In genomic region chr16:80656731-80657150, GRCh38 we compare ENCODE assay signal across 8 cellular contexts.
A peak's percentile ranks its signal among the peaks of the same experiment; 100 is the strongest.
DNase-seq lines count a peak whose midpoint lies in the region; ATAC-seq and TF ChIP-seq lines count a peak whose summit lies in the region.

No MANE protein-coding gene starts in this region.

- no peaks in the 10 kb centered on the region for H3K9me3 Mint-ChIP-seq in natural killer cell treated with Interleukin-12 subunit alpha and Interleukin-12 subunit beta and Interleukin-15 and Interleukin-18, amount 100 ng/mL, for 72 hours

- ATAC-seq in GM18868 (IDR thresholded peaks at IDR 0.05; ENCODE audit: unreplicated experiment): peak; percentile 95
- ATAC-seq in HG02840 (IDR thresholded peaks at IDR 0.05; ENCODE audit: low FRiP score, unreplicated experiment): peak; percentile 72
- peak in 1 of 2 donors; percentile 72 for ATAC-seq in natural killer cell treated with Interleukin-12 subunit alpha and Interleukin-12 subunit beta and Interleukin-15 and Interleukin-18, amount 100 ng/mL, for 72 hours

- H3K27ac Mint-ChIP-seq in natural killer cell treated with Interleukin-12 subunit alpha and Interleukin-12 subunit beta and Interleukin-15 and Interleukin-18, amount 100 ng/mL, for 72 hours: peak overlapping the region; percentile 26 to 74

- no peaks in the 10 kb centered on the region for H3K36me3 ChIP-seq in smooth muscle cell (ENCODE audit: low read depth)
- no peaks in the 10 kb centered on the region for H3K36me3 ChIP-seq in MG63

- H3K4me1 ChIP-seq in smooth muscle cell (ENCODE audit: low read depth): peaks cover 12% of the 10 kb centered on the region

- peaks cover 29% of the 10 kb centered on the region for H3K36me3 Mint-ChIP-seq in natural killer cell treated with Interleukin-12 subunit alpha and Interleukin-12 subunit beta and Interleukin-15 and Interleukin-18, amount 100 ng/mL, for 72 hours

- no peaks in the 10 kb centered on the region for H3F3A ChIP-seq in smooth muscle cell (ENCODE audit: low read depth)

- H2AFZ ChIP-seq in smooth muscle cell (ENCODE audit: low read depth): no peak overlapping the region

- H3K9ac ChIP-seq in smooth muscle cell (ENCODE audit: low read depth): no peak overlapping the region

- H3K9me3 ChIP-seq in smooth muscle cell (replicated peaks; ENCODE audit: low read depth): peaks cover 8% of the 10 kb centered on the region
- H3K9me3 ChIP-seq in MG63: no peaks in the 10 kb centered on the region

- no peaks in the 10 kb centered on the region for H3K79me2 ChIP-seq in smooth muscle cell (ENCODE audit: low read depth)

- DNase-seq in activated CD4-positive, CD25-positive, alpha-beta regulatory T cell treated with anti-CD3 and anti-CD28 coated beads, Interleukin-2, amount 50 U/mL, for 16 hours (ENCODE audit: low read depth, low spot score): peak; percentile 11
- no peak for DNase-seq in natural killer cell treated with Interleukin-12 subunit alpha and Interleukin-12 subunit beta and Interleukin-15 and Interleukin-18, amount 100 ng/mL, for 72 hours (ENCODE audit: low spot score)
- DNase-seq in GOT3 (lab: John Stamatoyannopoulos, UW): no peak
- no peak for DNase-seq in NCI-H69 (lab: John Stamatoyannopoulos, UW)
- DNase-seq in smooth muscle cell (lab: John Stamatoyannopoulos, UW; ENCODE audit: unreplicated experiment): no peak
- no peak for DNase-seq in MG63

- H3K4me2 ChIP-seq in smooth muscle cell: no peak overlapping the region

- WGBS in smooth muscle cell (ENCODE audit: low lambda C conversion rate): 77% methylated on average over 8 of the region's 8 CpGs

- no peaks in the 10 kb centered on the region for H4K20me1 ChIP-seq in smooth muscle cell (ENCODE audit: low read depth)

- peaks cover 5 to 32% of the 10 kb centered on the region in 2 donors for H3K4me1 Mint-ChIP-seq in natural killer cell treated with Interleukin-12 subunit alpha and Interleukin-12 subunit beta and Interleukin-15 and Interleukin-18, amount 100 ng/mL, for 72 hours (ENCODE audit: low read depth in 2 of 2)

- H3K4me3 Mint-ChIP-seq in natural killer cell treated with Interleukin-12 subunit alpha and Interleukin-12 subunit beta and Interleukin-15 and Interleukin-18, amount 100 ng/mL, for 72 hours: peak overlapping the region; percentile 78

- H3K4me3 ChIP-seq in smooth muscle cell: no peak overlapping the region
- H3K4me3 ChIP-seq in MG63: no peak overlapping the region

- H3K27me3 Mint-ChIP-seq in natural killer cell treated with Interleukin-12 subunit alpha and Interleukin-12 subunit beta and Interleukin-15 and Interleukin-18, amount 100 ng/mL, for 72 hours: peaks cover 0 to 9% of the 10 kb centered on the region in 2 donors

- no peaks in the 10 kb centered on the region for H3K27me3 ChIP-seq in smooth muscle cell (ENCODE audit: low read depth)
- no peaks in the 10 kb centered on the region for H3K27me3 ChIP-seq in MG63

- H3K27ac ChIP-seq in smooth muscle cell (ENCODE audit: low read depth): no peak overlapping the region

- no peak for TF ChIP-seq CTCF in smooth muscle cell (IDR thresholded peaks at IDR 0.05; ENCODE audit: borderline replicate concordance, insufficient read depth, poor library complexity, severe bottlenecking)
